Comparison of ENCODE assay signal across 39 cellular contexts in genomic region chr2:76437564-76437963, GRCh38.
"Had no signal": no experiment of that assay in that cellular context is flagged by ENCODE, and none has a peak within 500 bp of the region (broad histone marks: within the 10 kb centered on the region; RNA-seq: fewer than 3 reads in every experiment).

No MANE protein-coding gene starts in this region.

- H3K4me1 Mint-ChIP-seq: activated naive CD4-positive, alpha-beta T cell treated with anti-CD3 and anti-CD28 coated beads, Interleukin-2, amount 10 ng/mL, durations not matched to agents 7 days and 5 days; activated naive CD4-positive, alpha-beta T cell treated with anti-CD3 and anti-CD28 coated beads, Interleukin-2, amount 50 U/mL, for 24 hours; activated naive CD8-positive, alpha-beta T cell treated with anti-CD3 and anti-CD28 coated beads for 36 hours; activated naive CD8-positive, alpha-beta T cell treated with anti-CD3 and anti-CD28 coated beads, Interleukin-2, amount 10 ng/mL, durations not matched to agents 7 days and 5 days; activated naive CD8-positive, alpha-beta T cell treated with anti-CD3 and anti-CD28 coated beads, Interleukin-2, amount 50 U/mL, for 24 hours; activated T-helper 17 cell treated with anti-CD3 and anti-CD28 coated beads, Interleukin-2, amount 50 U/mL, for 72 hours; brain; central memory CD8-positive, alpha-beta T cell had no signal

- H3K36me3 Mint-ChIP-seq: activated naive CD4-positive, alpha-beta T cell treated with anti-CD3 and anti-CD28 coated beads, Interleukin-2, amount 10 ng/mL, durations not matched to agents 7 days and 5 days; activated naive CD4-positive, alpha-beta T cell treated with anti-CD3 and anti-CD28 coated beads, Interleukin-2, amount 50 U/mL, for 24 hours; activated naive CD4-positive, alpha-beta T cell treated with anti-CD3 and anti-CD28 coated beads, Interleukin-2, amount 50 U/mL, for 72 hours; activated naive CD8-positive, alpha-beta T cell; activated naive CD8-positive, alpha-beta T cell treated with anti-CD3 and anti-CD28 coated beads for 36 hours; activated naive CD8-positive, alpha-beta T cell treated with anti-CD3 and anti-CD28 coated beads, Interleukin-2, amount 10 ng/mL, durations not matched to agents 7 days and 5 days; brain had no signal

- H3K27ac Mint-ChIP-seq: activated naive CD4-positive, alpha-beta T cell treated with anti-CD3 and anti-CD28 coated beads for 36 hours; activated naive CD4-positive, alpha-beta T cell treated with anti-CD3 and anti-CD28 coated beads, Interleukin-2, amount 10 ng/mL, durations not matched to agents 7 days and 5 days; activated naive CD4-positive, alpha-beta T cell treated with anti-CD3 and anti-CD28 coated beads, Interleukin-2, amount 50 U/mL, for 24 hours; activated naive CD4-positive, alpha-beta T cell treated with anti-CD3 and anti-CD28 coated beads, Interleukin-2, amount 50 U/mL, for 72 hours; activated naive CD8-positive, alpha-beta T cell; activated naive CD8-positive, alpha-beta T cell treated with anti-CD3 and anti-CD28 coated beads for 36 hours; activated naive CD8-positive, alpha-beta T cell treated with anti-CD3 and anti-CD28 coated beads, Interleukin-2, amount 10 ng/mL, durations not matched to agents 7 days and 5 days; activated naive CD8-positive, alpha-beta T cell treated with anti-CD3 and anti-CD28 coated beads, Interleukin-2, amount 50 U/mL, for 24 hours; activated T-cell treated with anti-CD3 and anti-CD28 coated beads, Interleukin-2, amount 50 U/mL, for 24 hours; activated T-cell treated with anti-CD3 and anti-CD28 coated beads, Interleukin-2, amount 50 U/mL, for 72 hours; activated T-helper 1 cell treated with anti-CD3 and anti-CD28 coated beads, Interleukin-12 subunit alpha, Interleukin-12 subunit beta, Interleukin-2, Interleukin-4 antibody, amounts not matched to agents 30 ng/mL and 10 ng/mL and 1 ng/mL, durations not matched to agents 14 hours and 24 hours and 36 hours; activated T-helper 17 cell treated with anti-CD3 and anti-CD28 coated beads, Interleukin-2, amount 50 U/mL, for 72 hours; activated T-helper 2 cell treated with anti-CD3 and anti-CD28 coated beads, Interferon-gamma antibody, Interleukin-2, Interleukin-4, amounts not matched to agents 10 μg/mL and 5 μg/mL and 100 μg/mL, durations not matched to agents 14 hours and 24 hours and 36 hours; brain had no signal

- DNase-seq: activated effector memory CD4-positive, alpha-beta T cell treated with anti-CD3 and anti-CD28 coated beads, Interleukin-2, amount 50 U/mL, for 16 hours; activated effector memory CD4-positive, alpha-beta T cell treated with Interleukin-2 at 50 U/mL for 16 hours; activated gamma-delta T cell; activated gamma-delta T cell treated with Interleukin-2 at 50 U/mL for 16 hours; activated naive CD4-positive, alpha-beta T cell; activated naive CD4-positive, alpha-beta T cell treated with anti-CD3 and anti-CD28 coated beads for 36 hours; activated naive CD4-positive, alpha-beta T cell treated with anti-CD3 and anti-CD28 coated beads, Interleukin-2, amount 10 ng/mL, durations not matched to agents 7 days and 5 days; activated naive CD4-positive, alpha-beta T cell treated with anti-CD3 and anti-CD28 coated beads, Interleukin-2, amount 50 U/mL, for 16 hours; activated naive CD4-positive, alpha-beta T cell treated with Interleukin-2 at 50 U/mL for 16 hours; activated naive CD8-positive, alpha-beta T cell treated with anti-CD3 and anti-CD28 coated beads for 36 hours; activated naive CD8-positive, alpha-beta T cell treated with anti-CD3 and anti-CD28 coated beads, Interleukin-2, amount 10 ng/mL, durations not matched to agents 7 days and 5 days; activated naive CD8-positive, alpha-beta T cell treated with anti-CD3 and anti-CD28 coated beads, Interleukin-2, amount 50 U/mL, for 24 hours; activated T-cell treated with anti-CD3 and anti-CD28 coated beads, Interleukin-2, amount 50 U/mL, for 24 hours; activated T-cell treated with anti-CD3 and anti-CD28 coated beads, Interleukin-2, amount 50 U/mL, for 48 hours; activated T-cell treated with anti-CD3 and anti-CD28 coated beads, Interleukin-2, amount 50 U/mL, for 72 hours; adrenal gland; amniotic stem cell; amygdala; anterior cingulate cortex; aorta; body of pancreas; brain microvascular endothelial cell; caudate nucleus; central memory CD4-positive, alpha-beta T cell; cerebellar nuclear complex had no signal

- H3K4me1 ChIP-seq: adrenal gland, ascending aorta, body of pancreas, breast epithelium had no signal

- H3K4me3 ChIP-seq: adrenal gland, ascending aorta, body of pancreas, breast epithelium, cardiac muscle cell had no signal

- H3K27ac ChIP-seq: adrenal gland, ascending aorta, body of pancreas, brain microvascular endothelial cell, breast epithelium, cardiac muscle cell had no signal

- H3K4me3 Mint-ChIP-seq: activated naive CD4-positive, alpha-beta T cell treated with anti-CD3 and anti-CD28 coated beads for 36 hours; activated naive CD4-positive, alpha-beta T cell treated with anti-CD3 and anti-CD28 coated beads, Interleukin-2, amount 10 ng/mL, durations not matched to agents 7 days and 5 days; activated naive CD4-positive, alpha-beta T cell treated with anti-CD3 and anti-CD28 coated beads, Interleukin-2, amount 50 U/mL, for 24 hours; activated naive CD8-positive, alpha-beta T cell; activated naive CD8-positive, alpha-beta T cell treated with anti-CD3 and anti-CD28 coated beads for 36 hours; activated naive CD8-positive, alpha-beta T cell treated with anti-CD3 and anti-CD28 coated beads, Interleukin-2, amount 10 ng/mL, durations not matched to agents 7 days and 5 days; activated naive CD8-positive, alpha-beta T cell treated with anti-CD3 and anti-CD28 coated beads, Interleukin-2, amount 50 U/mL, for 24 hours; activated T-cell treated with anti-CD3 and anti-CD28 coated beads, Interleukin-2, amount 50 U/mL, for 24 hours; activated T-cell treated with anti-CD3 and anti-CD28 coated beads, Interleukin-2, amount 50 U/mL, for 72 hours; activated T-helper 1 cell treated with anti-CD3 and anti-CD28 coated beads, Interleukin-12 subunit alpha, Interleukin-12 subunit beta, Interleukin-2, Interleukin-4 antibody, amounts not matched to agents 30 ng/mL and 10 ng/mL and 1 ng/mL, durations not matched to agents 14 hours and 24 hours and 36 hours; activated T-helper 17 cell treated with anti-CD3 and anti-CD28 coated beads, Interleukin-2, amount 50 U/mL, for 72 hours; brain; central memory CD8-positive, alpha-beta T cell had no signal

- H3K9me3 Mint-ChIP-seq: activated naive CD8-positive, alpha-beta T cell treated with anti-CD3 and anti-CD28 coated beads, Interleukin-2, amount 50 U/mL, for 24 hours had no signal

- H3K27me3 ChIP-seq: adrenal gland, ascending aorta, body of pancreas, brain microvascular endothelial cell, breast epithelium, cardiac muscle cell had no signal

- FAIRE-seq: astrocyte, bronchial epithelial cell, colon had no signal

- H3K36me3 ChIP-seq: adrenal gland, ascending aorta, brain microvascular endothelial cell, breast epithelium, cardiac muscle cell had no signal

- ATAC-seq: activated naive CD4-positive, alpha-beta T cell treated with anti-CD3 and anti-CD28 coated beads, Interleukin-2, amount 50 U/mL, for 72 hours; activated naive CD8-positive, alpha-beta T cell treated with anti-CD3 and anti-CD28 coated beads, Interleukin-2, amount 50 U/mL, for 24 hours; activated T-cell treated with anti-CD3 and anti-CD28 coated beads, Interleukin-2, amount 50 U/mL, for 72 hours; activated T-helper 17 cell treated with anti-CD3 and anti-CD28 coated beads, Interleukin-2, amount 50 U/mL, for 72 hours; body of pancreas had no signal

- H3K27me3 Mint-ChIP-seq: activated naive CD4-positive, alpha-beta T cell treated with anti-CD3 and anti-CD28 coated beads, Interleukin-2, amount 10 ng/mL, durations not matched to agents 7 days and 5 days; activated naive CD4-positive, alpha-beta T cell treated with anti-CD3 and anti-CD28 coated beads, Interleukin-2, amount 50 U/mL, for 24 hours; activated naive CD8-positive, alpha-beta T cell; activated naive CD8-positive, alpha-beta T cell treated with anti-CD3 and anti-CD28 coated beads for 36 hours; activated naive CD8-positive, alpha-beta T cell treated with anti-CD3 and anti-CD28 coated beads, Interleukin-2, amount 10 ng/mL, durations not matched to agents 7 days and 5 days; activated naive CD8-positive, alpha-beta T cell treated with anti-CD3 and anti-CD28 coated beads, Interleukin-2, amount 50 U/mL, for 24 hours; activated T-cell treated with anti-CD3 and anti-CD28 coated beads, Interleukin-2, amount 50 U/mL, for 24 hours; activated T-helper 17 cell treated with anti-CD3 and anti-CD28 coated beads, Interleukin-2, amount 50 U/mL, for 72 hours; brain; central memory CD8-positive, alpha-beta T cell had no signal

- H3K9me3 ChIP-seq: adrenal gland, ascending aorta, body of pancreas, breast epithelium had no signal
